ENCODE assay signal across 11 cellular contexts in genomic region chr2:162242586-162243304, GRCh38. TPM values are rescaled to one million over a fixed set of nuclear protein-coding genes. Genes with fewer than 3 reads are reported as not detected.
A peak's percentile ranks its signal among the peaks of the same experiment; 100 is the strongest.
DNase-seq lines count a peak whose midpoint lies in the region; ATAC-seq and TF ChIP-seq lines count a peak whose summit lies in the region.
"Had no signal": no experiment of that assay in that cellular context is flagged by ENCODE, and none has a peak within 500 bp of the region (broad histone marks: within the 10 kb centered on the region; RNA-seq: fewer than 3 reads in every experiment).

No MANE protein-coding gene starts in this region.

- no peaks in the 10 kb centered on the region for H3K36me3 ChIP-seq in heart left ventricle
- H3K36me3 ChIP-seq in vagina, result no peaks in the 10 kb centered on the region

- H3K27me3 Mint-ChIP-seq in chondrocyte (ENCODE audit: low read depth), result no peaks in the 10 kb centered on the region

- WGBS in heart left ventricle, 4 donors, result 42 to 59% (median 51%) methylated on average over 5 of the region's 5 CpGs
- WGBS in lower leg skin, 2 donors, result 36 to 47% methylated on average over 5 of the region's 5 CpGs

- H3K27ac ChIP-seq in heart left ventricle (peak overlapping the region in 11 of 12 donors; percentile 13 to 74 (median 55)), vagina (peak overlapping the region; percentile 68)

- H3K4me1 Mint-ChIP-seq in chondrocyte (ENCODE audit: low read depth), result peaks cover 79% of the 10 kb centered on the region

- no peak for ATAC-seq in heart left ventricle
- ATAC-seq in GM21447 (IDR thresholded peaks at IDR 0.05; ENCODE audit: unreplicated experiment), result no peak
- ATAC-seq: GM12878 had no signal

- H3K36me3 Mint-ChIP-seq in chondrocyte (ENCODE audit: low read depth), result peaks cover 16% of the 10 kb centered on the region

- peak overlapping the region; percentile 82 for H3K4me3 Mint-ChIP-seq in chondrocyte (ENCODE audit: unreplicated experiment)

- no peaks in the 10 kb centered on the region for H3K27me3 ChIP-seq in heart left ventricle
- no peaks in the 10 kb centered on the region for H3K27me3 ChIP-seq in vagina

- no peaks in the 10 kb centered on the region for H3K9me3 ChIP-seq in heart left ventricle
- no peaks in the 10 kb centered on the region for H3K9me3 ChIP-seq in vagina

- no peak for TF ChIP-seq CTCF in heart left ventricle (IDR thresholded peaks at IDR 0.05)
- TF ChIP-seq CTCF in chondrocyte (IDR thresholded peaks at IDR 0.05), result no peak
- no peak for TF ChIP-seq CTCF in vagina (IDR thresholded peaks at IDR 0.05)
- no peak for TF ChIP-seq CTCF in lower leg skin (IDR thresholded peaks at IDR 0.05)

- H3K4me3 ChIP-seq in heart left ventricle (peak overlapping the region in 9 of 12 donors; percentile 18 to 53 (median 43)), vagina (peak overlapping the region; percentile 5 to 29), lower leg skin (ENCODE audit: low read depth, poor library complexity, severe bottlenecking) (no peak overlapping the region)
- H3K4me3 ChIP-seq: GM12878 had no signal

- DNase-seq in heart left ventricle (no peak), cardiac septum (ENCODE audit: low spot score) (no peak), chondrocyte (ENCODE audit: low spot score) (no peak), myocyte (ENCODE audit: low read depth) (peak; percentile 24), vagina (ENCODE audit: extremely low spot score in 2 of 2) (no peak), lower leg skin (ENCODE audit: low spot score in 2 of 2) (no peak)
- DNase-seq in stimulated activated CD4-positive, alpha-beta T cell treated with anti-CD3 and anti-CD28 coated beads, Interleukin-15, amount 100 ng/mL, for 24 hours, result no peak
- DNase-seq: activated T-cell treated with anti-CD3 and anti-CD28 coated beads, Interleukin-2, amount 50 U/mL, for 1 hour; NCI-H2171 had no signal

- H3K4me1 ChIP-seq in heart left ventricle, result peaks cover 0 to 20% (median 8%) of the 10 kb centered on the region in 12 donors
- peaks cover 19% of the 10 kb centered on the region for H3K4me1 ChIP-seq in vagina

- peak overlapping the region; percentile 95 for H3K27ac Mint-ChIP-seq in chondrocyte (ENCODE audit: unreplicated experiment)

- intact Hi-C loops in heart left ventricle (cut with DNase I), result no loop called here
- intact Hi-C loops in cardiac septum (cut with DNase I), result loop anchor here (2.0 kb wide), 1 partner anchor 24 kb away; no protein-coding TSS in a partner anchor
- intact Hi-C loops in vagina (cut with DNase I), result no loop called here
- intact Hi-C loops in lower leg skin (cut with DNase I; ENCODE audit: low total_unique reads), result no loop called here

- H3K9me3 Mint-ChIP-seq in chondrocyte (ENCODE audit: low read depth), result peaks cover 8% of the 10 kb centered on the region

- TF ChIP-seq POLR2A in heart left ventricle (IDR thresholded peaks at IDR 0.05) (no peak), vagina (IDR thresholded peaks at IDR 0.05) (no peak), lower leg skin (IDR thresholded peaks at IDR 0.05) (no peak)

RNA-seq across cellular contexts. Expression of gene FAP, which starts 0.5 kb away (rescaled TPM):
- total RNA-seq in heart left ventricle (10 to 100 TPM in 1 of 9 donors, 1 to 10 TPM in 6, under 1 TPM in 2; 0.75 to 11.3 (median 3.5) TPM), cardiac septum (10.4 TPM), chondrocyte (163 to 205 TPM (median 171 TPM) in 3 replicates), myocyte (48.4 and 57.7 TPM in 2 replicates), vagina (4.2 TPM), lower leg skin (1 to 10 TPM; 1.7 to 8.7 (median 2.5) TPM)
- polyA plus RNA-seq in heart left ventricle, result 1 to 10 TPM in 1 of 2 donors, under 1 TPM in 1; 0.88 to 1.5 TPM
- polyA plus RNA-seq in myocyte (2012), result 93.9 TPM
- total RNA-seq: GM12878 had no signal
